ENCODE assay signal across 1 cellular context in the genomic region with DNA sequence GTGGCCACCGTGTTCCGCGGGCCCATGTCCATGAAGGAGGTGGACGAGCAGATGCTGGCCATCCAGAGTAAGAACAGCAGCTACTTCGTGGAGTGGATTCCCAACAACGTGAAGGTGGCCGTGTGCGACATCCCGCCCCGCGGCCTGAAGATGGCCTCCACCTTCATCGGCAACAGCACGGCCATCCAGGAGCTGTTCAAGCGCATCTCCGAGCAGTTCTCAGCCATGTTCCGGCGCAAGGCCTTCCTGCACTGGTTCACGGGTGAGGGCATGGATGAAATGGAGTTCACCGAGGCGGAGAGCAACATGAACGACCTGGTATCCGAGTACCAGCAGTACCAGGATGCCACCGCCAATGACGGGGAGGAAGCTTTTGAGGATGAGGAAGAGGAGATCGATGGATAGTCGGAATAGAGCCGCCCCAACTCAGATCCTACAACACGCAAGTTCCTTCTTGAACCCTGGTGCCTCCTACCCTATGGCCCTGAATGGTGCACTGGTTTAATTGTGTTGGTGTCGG.
TF ChIP-seq lines count a peak whose summit lies in the region.

No MANE protein-coding gene starts in this region.

TF ChIP-seq in IMR-90, 13 proteins besides CTCF, POLR2A, EP300 and RAD21:
- no peak for TF ChIP-seq CHD1 (IDR thresholded peaks at IDR 0.05; ENCODE audit: low read depth, low read length)
- TF ChIP-seq RCOR1 (IDR thresholded peaks at IDR 0.05; ENCODE audit: insufficient replicate concordance, low read length): no peak
- no peak for TF ChIP-seq MAFK (IDR thresholded peaks at IDR 0.05; ENCODE audit: low read depth, low read length)
- no peak for TF ChIP-seq RFX5 (IDR thresholded peaks at IDR 0.05; ENCODE audit: low read depth, low read length)
- no peak for TF ChIP-seq NFE2L2 (IDR thresholded peaks at IDR 0.05; ENCODE audit: low read depth, low read length)
- TF ChIP-seq, protein P1, sequence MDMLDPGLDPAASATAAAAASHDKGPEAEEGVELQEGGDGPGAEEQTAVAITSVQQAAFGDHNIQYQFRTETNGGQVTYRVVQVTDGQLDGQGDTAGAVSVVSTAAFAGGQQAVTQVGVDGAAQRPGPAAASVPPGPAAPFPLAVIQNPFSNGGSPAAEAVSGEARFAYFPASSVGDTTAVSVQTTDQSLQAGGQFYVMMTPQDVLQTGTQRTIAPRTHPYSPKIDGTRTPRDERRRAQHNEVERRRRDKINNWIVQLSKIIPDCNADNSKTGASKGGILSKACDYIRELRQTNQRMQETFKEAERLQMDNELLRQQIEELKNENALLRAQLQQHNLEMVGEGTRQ (IDR thresholded peaks at IDR 0.05; ENCODE audit: low read depth, low read length): no peak
- TF ChIP-seq MAZ (IDR thresholded peaks at IDR 0.05; ENCODE audit: borderline replicate concordance, low read depth, low read length): no peak
- TF ChIP-seq CEBPB (IDR thresholded peaks at IDR 0.05; ENCODE audit: low read depth, low read length): no peak
- TF ChIP-seq SMC3 (IDR thresholded peaks at IDR 0.05; ENCODE audit: low read depth, low read length): no peak
- TF ChIP-seq FOS (IDR thresholded peaks at IDR 0.05; ENCODE audit: low read depth, low read length): no peak
- TF ChIP-seq BHLHE40 (IDR thresholded peaks at IDR 0.05; ENCODE audit: low read depth, low read length): no peak
- TF ChIP-seq, protein P2, sequence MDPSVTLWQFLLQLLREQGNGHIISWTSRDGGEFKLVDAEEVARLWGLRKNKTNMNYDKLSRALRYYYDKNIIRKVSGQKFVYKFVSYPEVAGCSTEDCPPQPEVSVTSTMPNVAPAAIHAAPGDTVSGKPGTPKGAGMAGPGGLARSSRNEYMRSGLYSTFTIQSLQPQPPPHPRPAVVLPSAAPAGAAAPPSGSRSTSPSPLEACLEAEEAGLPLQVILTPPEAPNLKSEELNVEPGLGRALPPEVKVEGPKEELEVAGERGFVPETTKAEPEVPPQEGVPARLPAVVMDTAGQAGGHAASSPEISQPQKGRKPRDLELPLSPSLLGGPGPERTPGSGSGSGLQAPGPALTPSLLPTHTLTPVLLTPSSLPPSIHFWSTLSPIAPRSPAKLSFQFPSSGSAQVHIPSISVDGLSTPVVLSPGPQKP (IDR thresholded peaks at IDR 0.05; ENCODE audit: borderline replicate concordance, low read depth, low read length): no peak
- TF ChIP-seq MXI1 (IDR thresholded peaks at IDR 0.05; ENCODE audit: borderline replicate concordance, low read depth, low read length): no peak
